Comparison of ENCODE assay signal across 8 cellular contexts in genomic region chr21:43646550-43647260, GRCh38. TPM values are rescaled to one million over a fixed set of nuclear protein-coding genes. Genes with fewer than 3 reads are reported as not detected.
A peak's percentile ranks its signal among the peaks of the same experiment; 100 is the strongest.
DNase-seq lines count a peak whose midpoint lies in the region; ATAC-seq and TF ChIP-seq lines count a peak whose summit lies in the region.

No MANE protein-coding gene starts in this region.

- H3K9me3 Mint-ChIP-seq in endodermal cell, result no peaks in the 10 kb centered on the region

- peak; percentile 61 for ATAC-seq in GM19043 (IDR thresholded peaks at IDR 0.05; ENCODE audit: low read depth, unreplicated experiment)

- H3K4me3 ChIP-seq in AG04450 (ENCODE audit: low read depth, low read length) (no peak overlapping the region), endodermal cell (ENCODE audit: low read length) (no peak overlapping the region), mesodermal cell (ENCODE audit: extremely low read depth, insufficient read depth, low read length, poor library complexity, severe bottlenecking) (no peak overlapping the region)

- H3K4me1 Mint-ChIP-seq in endodermal cell, result peaks cover 9% of the 10 kb centered on the region

- POLR2A ChIA-PET in AG04450 (lab: Yijun Ruan, JAX), result no interaction called here

- H3K36me3 ChIP-seq in endodermal cell (ENCODE audit: control insufficient read depth, insufficient read depth, low read length) (no peaks in the 10 kb centered on the region), mesodermal cell (ENCODE audit: control insufficient read depth, insufficient read depth, low read length) (no peaks in the 10 kb centered on the region)

- no peak overlapping the region for H3K27ac Mint-ChIP-seq in endodermal cell

- no peaks in the 10 kb centered on the region for H3K36me3 Mint-ChIP-seq in endodermal cell (ENCODE audit: low read depth)

- H3K27ac ChIP-seq in AG04450 (ENCODE audit: low read depth, low read length) (no peak overlapping the region), endodermal cell (ENCODE audit: low read depth, low read length) (no peak overlapping the region), mesodermal cell (ENCODE audit: low read depth, low read length, severe bottlenecking) (peak overlapping the region; percentile 68)

- CTCF ChIA-PET in AG04450 (lab: Charles Lee), result interaction anchor here (0.7 to 2.5 kb wide), 15 partner anchors 8 to 455 kb away, joined by 3 to 35 read pairs (median 4); no protein-coding TSS in a partner anchor

- H3K9me3 ChIP-seq in AG04450 (ENCODE audit: control insufficient read depth, insufficient read depth, low read length) (no peaks in the 10 kb centered on the region), endodermal cell (ENCODE audit: control insufficient read depth, low read length) (no peaks in the 10 kb centered on the region), mesodermal cell (ENCODE audit: control insufficient read depth, low read length) (no peaks in the 10 kb centered on the region)

- DNase-seq in AG04450 (ENCODE audit: low read depth, low spot score) (peak; percentile 81), HuH-7 (ENCODE audit: low spot score) (peak; percentile 87), NOMO-1 treated with DMSO at 0.1 percent for 48 hours (lab: John Stamatoyannopoulos, UW; ENCODE audit: unreplicated experiment) (peak; percentile 82), endodermal cell (peak; percentile 96)
- DNase-seq in activated CD8-positive, alpha-beta memory T cell treated with anti-CD3 and anti-CD28 coated beads for 24 hours, result peak; percentile 93
- DNase-seq in stimulated activated CD8-positive, alpha-beta memory T cell treated with anti-CD3 and anti-CD28 coated beads, Interleukin-2, amount 100 ng/mL, for 48 hours (ENCODE audit: low read depth in 2 of 2), result peak; percentile 73 to 79

- H3K27me3 ChIP-seq in AG04450 (ENCODE audit: control insufficient read depth, insufficient read depth, low read length) (peaks cover 3% of the 10 kb centered on the region), endodermal cell (ENCODE audit: control insufficient read depth, insufficient read depth, low read length, poor library complexity, severe bottlenecking) (no peaks in the 10 kb centered on the region)

- no peaks in the 10 kb centered on the region for H3K4me1 ChIP-seq in endodermal cell (ENCODE audit: control insufficient read depth, insufficient read depth, low read length)
- peaks cover 18% of the 10 kb centered on the region for H3K4me1 ChIP-seq in mesodermal cell (ENCODE audit: control insufficient read depth, insufficient read depth, low read length, poor library complexity, severe bottlenecking)

- H3K27me3 Mint-ChIP-seq in endodermal cell (ENCODE audit: insufficient read depth), result no peaks in the 10 kb centered on the region

- TF ChIP-seq CTCF in AG04450 (IDR thresholded peaks at IDR 0.05; ENCODE audit: low read depth, low read length) (peak; percentile 99), endodermal cell (conservative IDR thresholded peaks at IDR 0.05) (peak; percentile 99)

- 30 to 49% methylated on average over 5 to 7 of the region's 7 CpGs for WGBS in endodermal cell (ENCODE audit: insufficient coverage in 1 of 2, insufficient read length in 1 of 2), 2 experiments
- 21 to 25% methylated on average over 4 of the region's 7 CpGs for WGBS in mesodermal cell (ENCODE audit: insufficient coverage in 2 of 2), 2 experiments

- H3K4me3 Mint-ChIP-seq in endodermal cell, result no peak overlapping the region

- no peak overlapping the region for H3K9ac ChIP-seq in endodermal cell (ENCODE audit: extremely low read depth, low read length, poor library complexity, severe bottlenecking)

RNA-seq across cellular contexts. Expression of gene HSF2BP, which starts 12.6 kb away (rescaled TPM):
- polyA plus RNA-seq in AG04450 (2011; rRNA removed), result 1.0 and 1.1 TPM in 2 replicates
- polyA minus RNA-seq in AG04450 (2011; rRNA and poly(A)+ RNA removed), result 0.39 and 0.51 TPM in 2 replicates
- total RNA-seq in endodermal cell, result 1 to 10 TPM; 1.7 to 1.9 TPM
- 0.96 TPM for polyA plus RNA-seq in endodermal cell (2013, experiment 1 of 2)
- polyA plus RNA-seq in endodermal cell (2013, experiment 2 of 2), result 0.87 TPM
- polyA plus RNA-seq in mesodermal cell (2013, experiment 1 of 2), result 0.48 TPM
- 0.35 TPM for polyA plus RNA-seq in mesodermal cell (2013, experiment 2 of 2)

RNA-seq across cellular contexts. Expression of gene RRP1B, which starts 12.7 kb away (rescaled TPM):
- polyA plus RNA-seq in AG04450 (2011; rRNA removed), result 15.4 and 17.4 TPM in 2 replicates
- 17.3 and 17.8 TPM in 2 replicates for polyA minus RNA-seq in AG04450 (2011; rRNA and poly(A)+ RNA removed)
- total RNA-seq in endodermal cell, result 10 to 100 TPM; 44.1 to 46.0 TPM
- 33.6 TPM for polyA plus RNA-seq in endodermal cell (2013, experiment 1 of 2)
- polyA plus RNA-seq in endodermal cell (2013, experiment 2 of 2), result 32.3 TPM
- 27.5 TPM for polyA plus RNA-seq in mesodermal cell (2013, experiment 1 of 2)
- polyA plus RNA-seq in mesodermal cell (2013, experiment 2 of 2), result 24.2 TPM
